5 cellular contexts compared by ENCODE assay signal in the genomic region with DNA sequence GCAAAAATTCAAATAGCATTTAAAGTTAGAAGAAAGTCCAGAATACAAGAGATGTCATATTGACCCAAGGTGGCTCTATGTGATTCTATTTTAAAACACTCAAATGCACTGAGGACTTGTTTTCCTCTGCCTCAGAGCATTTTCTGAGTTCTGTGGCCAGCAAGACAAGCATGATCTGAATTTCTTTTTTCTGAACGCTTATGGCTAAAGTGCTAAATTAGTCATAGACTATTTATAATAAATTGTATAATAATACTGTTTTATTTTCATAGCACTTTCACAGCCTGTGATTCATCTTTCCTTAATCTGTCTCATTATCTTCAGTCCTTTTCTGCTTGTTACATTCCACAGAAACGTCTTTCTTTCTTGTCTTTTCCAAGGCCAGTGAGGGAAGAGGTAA. TPM values are rescaled to one million over a fixed set of nuclear protein-coding genes. Genes with fewer than 3 reads are reported as not detected.
A peak's percentile ranks its signal among the peaks of the same experiment; 100 is the strongest.
DNase-seq lines count a peak whose midpoint lies in the region; ATAC-seq, FAIRE-seq and TF ChIP-seq lines count a peak whose summit lies in the region.
"Not testable (repeated sequence)": the region's sequence is repeated elsewhere in the genome, so short reads cannot be mapped to it uniquely, and the experiment has no call there.

No MANE protein-coding gene starts in this region.

- WGBS in gastroesophageal sphincter (ENCODE audit: low coverage in 1 of 2), 2 donors, result no CpG with 5 or more reads among the region's 2 CpGs

- not testable (repeated sequence) for TF ChIP-seq EP300 in gastroesophageal sphincter (IDR thresholded peaks at IDR 0.05)

- in situ Hi-C loops in gastrocnemius medialis (cut with MboI; ENCODE audit: low sequenced_read_pairs in 4 of 4), result not testable (repeated sequence)

- H3K9ac ChIP-seq in endothelial cell of umbilical vein (replicated peaks; ENCODE audit: extremely low read depth, insufficient read depth, low read length), result not testable (repeated sequence)

- not testable (repeated sequence) for H3K9me3 ChIP-seq in RWPE2 (ENCODE audit: severe bottlenecking); endothelial cell of umbilical vein (replicated peaks; ENCODE audit: control insufficient read depth, insufficient read depth, low read length); gastroesophageal sphincter; left lung; gastrocnemius medialis

- not testable (repeated sequence) for H3K4me2 ChIP-seq in endothelial cell of umbilical vein (ENCODE audit: insufficient read depth, low read length)

- POLR2A ChIA-PET in endothelial cell of umbilical vein (lab: Charles Lee), result not testable (repeated sequence)

- intact Hi-C loops in endothelial cell of umbilical vein (cut with micrococcal nuclease); left lung (cut with DNase I); gastrocnemius medialis (cut with DNase I; ENCODE audit: low total_unique reads): not testable (repeated sequence)

- H3K9me1 ChIP-seq in endothelial cell of umbilical vein (replicated peaks; ENCODE audit: control insufficient read depth, extremely low read depth, insufficient read depth, low read length), result not testable (repeated sequence)

- H3K4me3 ChIP-seq in RWPE2 (ENCODE audit: severe bottlenecking); endothelial cell of umbilical vein (replicated peaks in 1 of 3; ENCODE audit: insufficient read depth in 1 of 3, low read depth in 1 of 3, low read length in 3 of 3); gastroesophageal sphincter; left lung; gastrocnemius medialis: not testable (repeated sequence)

- H3K27me3 ChIP-seq in RWPE2 (ENCODE audit: insufficient read depth, poor library complexity, severe bottlenecking); endothelial cell of umbilical vein (ENCODE audit: control insufficient read depth in 2 of 2, insufficient read depth in 2 of 2, low read length in 2 of 2); gastroesophageal sphincter; left lung; gastrocnemius medialis: not testable (repeated sequence)

- not testable (repeated sequence) for TF ChIP-seq POLR2A in endothelial cell of umbilical vein (IDR thresholded peaks at IDR 0.05; ENCODE audit: low read depth, low read length); gastroesophageal sphincter (IDR thresholded peaks at IDR 0.05); gastrocnemius medialis (IDR thresholded peaks at IDR 0.05)

- not testable (repeated sequence) for DNase-seq in RWPE2 (ENCODE audit: low spot score); endothelial cell of umbilical vein (ENCODE audit: low read depth, low spot score); left lung; gastrocnemius medialis

- H3K27ac ChIP-seq in RWPE2 (ENCODE audit: poor library complexity, severe bottlenecking); endothelial cell of umbilical vein (ENCODE audit: insufficient read depth, low read depth, low read length); gastroesophageal sphincter; left lung; gastrocnemius medialis: not testable (repeated sequence)

- H3K79me2 ChIP-seq in endothelial cell of umbilical vein (ENCODE audit: control insufficient read depth, insufficient read depth, low read length), result not testable (repeated sequence)

- H2AFZ ChIP-seq in endothelial cell of umbilical vein (ENCODE audit: low read depth, low read length), result not testable (repeated sequence)

- H4K20me1 ChIP-seq in endothelial cell of umbilical vein (replicated peaks; ENCODE audit: control insufficient read depth, extremely low read depth, insufficient read depth, low read length), result not testable (repeated sequence)

- BruUV-seq in endothelial cell of umbilical vein (replicated peaks; lab: Mats Ljungman, UMichigan), result not testable (repeated sequence)

- dilution Hi-C loops in endothelial cell of umbilical vein (cut with MboI; ENCODE audit: extremely low pct_ligation_motif_present, low sequenced_read_pairs), result not testable (repeated sequence)

- not testable (repeated sequence) for H3K36me3 ChIP-seq in RWPE2 (ENCODE audit: low read depth); endothelial cell of umbilical vein (ENCODE audit: control insufficient read depth in 2 of 2, extremely low read depth in 1 of 2, insufficient read depth in 2 of 2, low read length in 2 of 2); gastroesophageal sphincter; left lung; gastrocnemius medialis

- not testable (repeated sequence) for H3K4me1 ChIP-seq in RWPE2 (ENCODE audit: insufficient read depth, poor library complexity, severe bottlenecking); endothelial cell of umbilical vein (ENCODE audit: control insufficient read depth, extremely low read depth, insufficient read depth, low read length); gastroesophageal sphincter; left lung; gastrocnemius medialis

- peak; percentile 28 for FAIRE-seq in endothelial cell of umbilical vein (lab: Jason Lieb, UNC)

- peak; percentile 31; the same call in 1 of the 3 replicates for ATAC-seq in RWPE2 (ENCODE audit: low read depth)
- peak; percentile 86 for ATAC-seq in gastroesophageal sphincter
- ATAC-seq in left lung, result peak; percentile 10
- peak; percentile 67 to 75 for ATAC-seq in gastrocnemius medialis

- CTCF ChIA-PET in endothelial cell of umbilical vein (lab: Charles Lee), result not testable (repeated sequence)

- not testable (repeated sequence) for TF ChIP-seq CTCF in RWPE2 (IDR thresholded peaks at IDR 0.05; ENCODE audit: poor library complexity, severe bottlenecking); endothelial cell of umbilical vein (IDR thresholded peaks at IDR 0.05; ENCODE audit: extremely low read depth in 1 of 2, insufficient read depth in 1 of 2, low read depth in 1 of 2, low read length in 2 of 2); gastroesophageal sphincter (IDR thresholded peaks at IDR 0.05); left lung (IDR thresholded peaks at IDR 0.05); gastrocnemius medialis (IDR thresholded peaks at IDR 0.05 in 4 of 5, conservative IDR thresholded peaks at IDR 0.05 in 1 of 5)

RNA-seq across cellular contexts. Expression of a gene that starts 7.5 kb away (rescaled TPM):
- 19.7 and 26.4 TPM in 2 replicates for total RNA-seq in endothelial cell of umbilical vein
- polyA plus RNA-seq in endothelial cell of umbilical vein, result 4.0 and 6.3 TPM in 2 replicates
- polyA plus RNA-seq in endothelial cell of umbilical vein (2011; cell fraction: cytosol; rRNA removed), result 9.7 and 12.6 TPM in 2 replicates
- 22.6 and 24.3 TPM in 2 replicates for polyA plus RNA-seq in endothelial cell of umbilical vein (2011; cell fraction: nucleus; rRNA removed)
- polyA plus RNA-seq in endothelial cell of umbilical vein (2012), result 18.3 and 19.4 TPM in 2 replicates
- 22.0 and 23.1 TPM in 2 replicates for polyA minus RNA-seq in endothelial cell of umbilical vein
- 8.7 TPM for polyA minus RNA-seq in endothelial cell of umbilical vein (2011; cell fraction: cytosol; rRNA and poly(A)+ RNA removed)
- 28.7 and 37.8 TPM in 2 replicates for polyA minus RNA-seq in endothelial cell of umbilical vein (2011; cell fraction: nucleus; rRNA and poly(A)+ RNA removed)
- total RNA-seq in gastroesophageal sphincter, result 100 to 1,000 TPM; 170 to 293 (median 218) TPM
- total RNA-seq in left lung, result 100 to 1,000 TPM; 132 to 139 TPM
- total RNA-seq in gastrocnemius medialis, result 1,000 to 10,000 TPM in 3 of 4 donors, 100 to 1,000 TPM in 1; 630 to 1,712 (median 1,308) TPM

Comparison
In these comparisons a context has a peak if more than half of its experiments do, and no peak if none do; other contexts are left out.
1. ATAC-seq: peak in every context shown above with its lines; median percentile 86 in gastroesophageal sphincter; 71 in gastrocnemius medialis; 31 in RWPE2; 10 in left lung.